Comparison of ENCODE assay signal across 18 cellular contexts in genomic region chr16:86034421-86034919, GRCh38.
A peak's percentile ranks its signal among the peaks of the same experiment; 100 is the strongest.
DNase-seq lines count a peak whose midpoint lies in the region; ATAC-seq and TF ChIP-seq lines count a peak whose summit lies in the region.
"Had no signal": no experiment of that assay in that cellular context is flagged by ENCODE, and none has a peak within 500 bp of the region (broad histone marks: within the 10 kb centered on the region; RNA-seq: fewer than 3 reads in every experiment).

No MANE protein-coding gene starts in this region.

- H3K4me3 Mint-ChIP-seq in GM23338: no peak overlapping the region
- no peak overlapping the region for H3K4me3 Mint-ChIP-seq in chondrocyte (ENCODE audit: unreplicated experiment)
- H3K4me3 Mint-ChIP-seq: CD4-positive, alpha-beta T cell; H9 had no signal

- TF ChIP-seq POLR2A in GM18505 (IDR thresholded peaks at IDR 0.05; ENCODE audit: borderline replicate concordance, extremely low read depth, insufficient read depth, insufficient read length): no peak

- no peaks in the 10 kb centered on the region for H3K27me3 ChIP-seq in GM23338 (ENCODE audit: insufficient read depth)

- no peaks in the 10 kb centered on the region for H4K20me1 ChIP-seq in GM23338 (replicated peaks; ENCODE audit: insufficient read depth)

- ATAC-seq in GM23338 (no peak), GM18505 (IDR thresholded peaks at IDR 0.05; ENCODE audit: unreplicated experiment) (no peak)
- ATAC-seq: A549, HepG2 had no signal

- H3K36me3 ChIP-seq in GM23338 (ENCODE audit: insufficient read depth): no peaks in the 10 kb centered on the region

- DNase-seq in GM23338 (ENCODE audit: low spot score): no peak
- peak; percentile 40 for DNase-seq in chondrocyte (ENCODE audit: low spot score)
- DNase-seq in islet precursor cell: peak; percentile 50
- DNase-seq in posterior vena cava (ENCODE audit: low spot score): peak; percentile 8
- DNase-seq in COR-L47 (lab: John Stamatoyannopoulos, UW): no peak
- DNase-seq in mucosa of gallbladder (ENCODE audit: low spot score): no peak
- DNase-seq in NCI-H2227 (lab: John Stamatoyannopoulos, UW; ENCODE audit: unreplicated experiment): no peak
- DNase-seq: AML-193; CD4-positive, alpha-beta T cell; DMS153; DMS79; GDM1; H9 had no signal

- no peaks in the 10 kb centered on the region for H3F3A ChIP-seq in GM23338 (replicated peaks; ENCODE audit: low read depth)

- H3K4me1 ChIP-seq in GM23338 (ENCODE audit: insufficient read depth): peaks cover 8% of the 10 kb centered on the region
- H3K4me1 ChIP-seq: A549 had no signal

- intact Hi-C loops in posterior vena cava (cut with DNase I): no loop called here

- H3K27me3 Mint-ChIP-seq in GM23338 (ENCODE audit: insufficient read depth, low read depth, poor library complexity) (peaks cover 15% of the 10 kb centered on the region), chondrocyte (ENCODE audit: low read depth) (peaks cover 43% of the 10 kb centered on the region)

- H3K79me2 ChIP-seq in GM23338 (replicated peaks; ENCODE audit: insufficient read depth): no peaks in the 10 kb centered on the region

- peak overlapping the region; percentile 32; the same call in 1 of the 2 replicates for H2AFZ ChIP-seq in GM23338

- H3K27ac ChIP-seq in GM23338 (ENCODE audit: low read depth): no peak overlapping the region
- H3K27ac ChIP-seq: 22Rv1, A549, C4-2B had no signal

- H3K9me2 ChIP-seq in GM23338 (ENCODE audit: insufficient read depth): no peaks in the 10 kb centered on the region

- TF ChIP-seq CTCF in GM23338 (conservative IDR thresholded peaks at IDR 0.05; ENCODE audit: low read depth in 2 of 2) (no peak), chondrocyte (IDR thresholded peaks at IDR 0.05) (no peak)

- no peaks in the 10 kb centered on the region for H3K36me3 Mint-ChIP-seq in GM23338 (ENCODE audit: low read depth)
- H3K36me3 Mint-ChIP-seq in chondrocyte (ENCODE audit: low read depth): no peaks in the 10 kb centered on the region

- no peak overlapping the region for H3K4me2 ChIP-seq in GM23338
- H3K4me2 ChIP-seq: A549 had no signal

- H3K9me3 Mint-ChIP-seq in GM23338 (0 out of 3 replicates have a peak, but pooled peaks cover 6% of the 10 kb centered on the region), chondrocyte (ENCODE audit: low read depth) (no peaks in the 10 kb centered on the region)
- H3K9me3 Mint-ChIP-seq: CD4-positive, alpha-beta T cell had no signal

- no peak overlapping the region for H3K27ac Mint-ChIP-seq in GM23338
- no peak overlapping the region for H3K27ac Mint-ChIP-seq in chondrocyte (ENCODE audit: unreplicated experiment)
- H3K27ac Mint-ChIP-seq: CD4-positive, alpha-beta T cell; H9 had no signal

- H3K4me1 Mint-ChIP-seq in GM23338 (peaks cover 16% of the 10 kb centered on the region), chondrocyte (ENCODE audit: low read depth) (peaks cover 2% of the 10 kb centered on the region)

- H3K4me3 ChIP-seq in GM23338: no peak overlapping the region
- H3K4me3 ChIP-seq: A549 had no signal

TF ChIP-seq in GM23338, 12 proteins besides CTCF, POLR2A, EP300 and RAD21 (continues in another document):
- TF ChIP-seq EZH2 (IDR thresholded peaks at IDR 0.05; ENCODE audit: low read depth, unreplicated experiment): no peak
- TF ChIP-seq STAT1 (IDR thresholded peaks at IDR 0.05; ENCODE audit: unreplicated experiment): no peak
- TF ChIP-seq EZH2phosphoT487 (IDR thresholded peaks at IDR 0.05; ENCODE audit: unreplicated experiment): no peak
- no peak for TF ChIP-seq CREB1 (CRISPR knock-in tag; IDR thresholded peaks at IDR 0.05; ENCODE audit: low read depth)
- no peak for TF ChIP-seq ZNF114 (CRISPR knock-in tag; IDR thresholded peaks at IDR 0.05)
- no peak for TF ChIP-seq REST (IDR thresholded peaks at IDR 0.05; ENCODE audit: unreplicated experiment)
- no peak for TF ChIP-seq ETS1 (IDR thresholded peaks at IDR 0.05)
- TF ChIP-seq ZNF331 (CRISPR knock-in tag; IDR thresholded peaks at IDR 0.05; ENCODE audit: low read depth): no peak

Comparison
In these comparisons a context has a peak if more than half of its experiments do, and no peak if none do; other contexts are left out.
1. DNase-seq: peak in chondrocyte (single experiment), islet precursor cell (single experiment) and posterior vena cava (single experiment); none in GM23338 (single experiment), COR-L47 (single experiment), mucosa of gallbladder (single experiment) and NCI-H2227 (single experiment).